ENCODE assay signal across 8 cellular contexts in genomic region chr14:34714320-34715107, GRCh38.
DNase-seq lines count a peak whose midpoint lies in the region; ATAC-seq and TF ChIP-seq lines count a peak whose summit lies in the region.

Gene CFL2 (minus strand): TSS chr14:34714593. CDS start chr14:34714540, 53 bp downstream.

- DNase-seq in NCI-H187 (lab: John Stamatoyannopoulos, UW) (peak; percentile 70 to 84), T1000 (lab: John Stamatoyannopoulos, UW) (peak; percentile 65), astrocyte of the spinal cord (ENCODE audit: low read depth, low spot score) (peak; percentile 71), hippocampal formation (lab: John Stamatoyannopoulos, UW) (peak; percentile 90 to 91), retinal pigment epithelial cell (ENCODE audit: low read depth) (no peak), amniotic stem cell (lab: John Stamatoyannopoulos, UW) (no peak)

- ATAC-seq in GM18502 (IDR thresholded peaks at IDR 0.05; ENCODE audit: poor library complexity, unreplicated experiment) (peak; percentile 84), HG02870 (IDR thresholded peaks at IDR 0.05; ENCODE audit: unreplicated experiment) (peak; percentile 78)

- in situ Hi-C loops in astrocyte of the spinal cord (cut with HindIII; ENCODE audit: low sequenced_read_pairs), result no loop called here

- no peak for TF ChIP-seq CTCF in astrocyte of the spinal cord (IDR thresholded peaks at IDR 0.05; ENCODE audit: low read depth, low read length)
- TF ChIP-seq CTCF in retinal pigment epithelial cell (conservative IDR thresholded peaks at IDR 0.05; ENCODE audit: low read depth, low read length), result no peak

- H3K4me3 ChIP-seq in astrocyte of the spinal cord (ENCODE audit: low read depth, low read length), result peak within 1 kb of the TSS; percentile 84
- H3K4me3 ChIP-seq in retinal pigment epithelial cell (ENCODE audit: low read length), result peak within 1 kb of the TSS; percentile 83

Comparison
In these comparisons a context has a peak if more than half of its experiments do, and no peak if none do; other contexts are left out.
1. DNase-seq: peak in NCI-H187 (2 of 2), T1000 (single experiment), astrocyte of the spinal cord (single experiment) and hippocampal formation (2 of 2); none in retinal pigment epithelial cell (single experiment) and amniotic stem cell (single experiment).